8 cellular contexts compared by ENCODE assay signal in the genomic region with DNA sequence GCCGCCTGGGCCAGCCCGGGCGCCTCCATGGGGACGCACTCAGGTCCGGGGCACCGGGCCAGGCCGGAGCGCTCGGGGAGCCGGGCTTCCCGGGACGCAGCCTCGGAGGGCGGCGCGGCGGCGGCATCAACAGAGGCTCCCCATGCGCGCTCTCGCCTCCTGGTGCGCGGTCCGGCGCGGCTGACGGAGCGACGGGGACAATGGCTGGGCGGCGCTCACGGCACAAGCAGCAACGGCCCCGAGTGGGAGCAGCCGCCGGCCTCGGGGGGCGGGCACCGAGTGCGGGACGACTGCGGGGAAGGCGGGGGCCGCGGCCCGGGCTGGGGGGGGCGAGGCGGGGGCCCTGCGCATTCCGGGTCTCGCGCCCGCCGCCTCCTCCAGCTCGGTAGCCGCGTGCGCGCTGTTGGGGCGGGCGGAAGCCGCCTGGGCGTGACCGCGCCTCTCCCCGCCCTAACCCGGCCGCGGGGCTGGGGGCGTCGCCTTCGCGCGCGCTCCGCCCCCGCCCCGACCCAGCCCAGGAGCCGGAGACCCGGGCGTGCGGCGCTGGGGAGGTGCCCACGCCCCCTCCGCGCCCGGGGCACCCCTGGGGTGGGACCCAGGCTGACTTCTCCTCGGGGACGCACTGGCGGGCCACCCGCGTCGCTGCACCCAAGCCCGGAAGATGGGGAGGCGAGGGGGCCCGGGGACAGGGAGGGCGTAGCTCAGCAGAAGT. TPM values are rescaled to one million over a fixed set of nuclear protein-coding genes. Genes with fewer than 3 reads are reported as not detected.
DNase-seq lines count a peak whose midpoint lies in the region; ATAC-seq and TF ChIP-seq lines count a peak whose summit lies in the region.

A gene (minus strand): TSS at position 425 of the 712 bp plus-strand sequence. CDS start 396 bp downstream, at position 29.

- H3K27ac Mint-ChIP-seq in activated T-helper 1 cell treated with anti-CD3 and anti-CD28 coated beads, Interleukin-12 subunit alpha, Interleukin-12 subunit beta, Interleukin-2, Interleukin-4 antibody, amounts not matched to agents 30 ng/mL and 10 ng/mL and 1 ng/mL, durations not matched to agents 14 hours and 24 hours and 36 hours = peak within 1 kb of the TSS; percentile 99

- H3K27me3 ChIP-seq in OCI-LY3 (ENCODE audit: low read depth, low read length) (no peaks in the 10 kb centered on the region), thoracic aorta (replicated peaks; ENCODE audit: insufficient read depth) (no peaks in the 10 kb centered on the region)

- no peaks in the 10 kb centered on the region for H3K27me3 Mint-ChIP-seq in activated T-helper 1 cell treated with anti-CD3 and anti-CD28 coated beads, Interleukin-12 subunit alpha, Interleukin-12 subunit beta, Interleukin-2, Interleukin-4 antibody, amounts not matched to agents 30 ng/mL and 10 ng/mL and 1 ng/mL, durations not matched to agents 14 hours and 24 hours and 36 hours (ENCODE audit: insufficient read depth)

- POLR2A ChIA-PET in AG04449 (lab: Yijun Ruan, JAX) = no interaction called here

- peaks cover 35% of the 10 kb centered on the region for H3K79me2 ChIP-seq in OCI-LY3 (ENCODE audit: low read length)

- TF ChIP-seq CTCF in AG04449 (IDR thresholded peaks at IDR 0.05; ENCODE audit: insufficient read depth, low read length, missing control alignments) (no peak), OCI-LY3 (IDR thresholded peaks at IDR 0.05; ENCODE audit: low read depth, low read length) (no peak), foreskin fibroblast (IDR thresholded peaks at IDR 0.05; ENCODE audit: low read depth, low read length) (no peak), thoracic aorta (IDR thresholded peaks at IDR 0.05) (no peak)

- H3K4me3 ChIP-seq in AG04449 (ENCODE audit: low read depth, low read length) (peak within 1 kb of the TSS; percentile 61), OCI-LY3 (ENCODE audit: low read length) (peak within 1 kb of the TSS; percentile 97), foreskin fibroblast (ENCODE audit: low read depth in 1 of 2, low read length in 2 of 2) (peak within 1 kb of the TSS; percentile 61), thoracic aorta (peak within 1 kb of the TSS; percentile 82)

- CTCF ChIA-PET in AG04449 (lab: Yijun Ruan, JAX) = no interaction called here

- H3K9me3 ChIP-seq in OCI-LY3 (ENCODE audit: insufficient read depth, low read length) (no peaks in the 10 kb centered on the region), thoracic aorta (no peaks in the 10 kb centered on the region)

- intact Hi-C loops in activated T-helper 1 cell treated with anti-CD3 and anti-CD28 coated beads, Interleukin-12 subunit alpha, Interleukin-12 subunit beta, Interleukin-2, Interleukin-4 antibody, amounts not matched to agents 30 ng/mL and 10 ng/mL and 1 ng/mL, durations not matched to agents 14 hours and 24 hours and 36 hours (cut with micrococcal nuclease) = loop anchor here (1.0 to 2.0 kb wide), 3 partner anchors 25 to 101 kb away; no protein-coding TSS in a partner anchor

- peaks cover 6% of the 10 kb centered on the region; the same call in 1 of the 2 replicates for H4K20me1 ChIP-seq in OCI-LY3 (ENCODE audit: insufficient read depth, low read length)

- no peaks in the 10 kb centered on the region for H3K36me3 ChIP-seq in OCI-LY3 (replicated peaks; ENCODE audit: low read depth, low read length)
- no peaks in the 10 kb centered on the region for H3K36me3 ChIP-seq in thoracic aorta

- H2AFZ ChIP-seq in OCI-LY3 (ENCODE audit: low read depth, low read length) = peak within 1 kb of the TSS; percentile 72

- H3K4me2 ChIP-seq in OCI-LY3 (ENCODE audit: low read length) = peak within 1 kb of the TSS; percentile 99

- peaks cover 2% of the 10 kb centered on the region for H3K4me1 Mint-ChIP-seq in activated T-helper 1 cell treated with anti-CD3 and anti-CD28 coated beads, Interleukin-12 subunit alpha, Interleukin-12 subunit beta, Interleukin-2, Interleukin-4 antibody, amounts not matched to agents 30 ng/mL and 10 ng/mL and 1 ng/mL, durations not matched to agents 14 hours and 24 hours and 36 hours (ENCODE audit: low read depth)

- peak within 1 kb of the TSS; percentile 100 for H3K4me3 Mint-ChIP-seq in activated T-helper 1 cell treated with anti-CD3 and anti-CD28 coated beads, Interleukin-12 subunit alpha, Interleukin-12 subunit beta, Interleukin-2, Interleukin-4 antibody, amounts not matched to agents 30 ng/mL and 10 ng/mL and 1 ng/mL, durations not matched to agents 14 hours and 24 hours and 36 hours

- peaks cover 7% of the 10 kb centered on the region; the same call in 1 of the 2 replicates for H3K4me1 ChIP-seq in OCI-LY3 (ENCODE audit: low read length)
- no peaks in the 10 kb centered on the region for H3K4me1 ChIP-seq in thoracic aorta (ENCODE audit: control insufficient read depth in 1 of 2, low read depth in 2 of 2)

- ATAC-seq in GM18870 (IDR thresholded peaks at IDR 0.05; ENCODE audit: unreplicated experiment) = peak; percentile 41
- peak; percentile 86 for ATAC-seq in HG03097 (IDR thresholded peaks at IDR 0.05; ENCODE audit: low FRiP score, unreplicated experiment)
- no peak for ATAC-seq in thoracic aorta (ENCODE audit: insufficient number of reproducible peaks, low FRiP score, low read depth)

- H3K9ac ChIP-seq in OCI-LY3 (ENCODE audit: low read length) = peak within 1 kb of the TSS; percentile 69

- peak within 1 kb of the TSS; percentile 35; the same call in 1 of the 2 replicates for H3K27ac ChIP-seq in OCI-LY3 (ENCODE audit: low read length)
- peak within 1 kb of the TSS in 1 of 2 donors; percentile 64 for H3K27ac ChIP-seq in thoracic aorta

- DNase-seq in AG04449 (ENCODE audit: low read depth, low spot score) (no peak), foreskin fibroblast (peak; percentile 38 to 76), nucleus accumbens (lab: John Stamatoyannopoulos, UW) (peak in 36 of 56 donors; percentile 1 to 69 (median 12)), thoracic aorta (ENCODE audit: low spot score) (no peak)
- DNase-seq in activated T-helper 1 cell treated with anti-CD3 and anti-CD28 coated beads, Interleukin-12 subunit alpha, Interleukin-12 subunit beta, Interleukin-2, Interleukin-4 antibody, amounts not matched to agents 30 ng/mL and 10 ng/mL and 1 ng/mL, durations not matched to agents 14 hours and 24 hours and 36 hours (ENCODE audit: low spot score) = peak; percentile 71

- H3K36me3 Mint-ChIP-seq in activated T-helper 1 cell treated with anti-CD3 and anti-CD28 coated beads, Interleukin-12 subunit alpha, Interleukin-12 subunit beta, Interleukin-2, Interleukin-4 antibody, amounts not matched to agents 30 ng/mL and 10 ng/mL and 1 ng/mL, durations not matched to agents 14 hours and 24 hours and 36 hours (ENCODE audit: low read depth) = peaks cover 9% of the 10 kb centered on the region

- no peaks in the 10 kb centered on the region for H3K9me3 Mint-ChIP-seq in activated T-helper 1 cell treated with anti-CD3 and anti-CD28 coated beads, Interleukin-12 subunit alpha, Interleukin-12 subunit beta, Interleukin-2, Interleukin-4 antibody, amounts not matched to agents 30 ng/mL and 10 ng/mL and 1 ng/mL, durations not matched to agents 14 hours and 24 hours and 36 hours

RNA-seq across cellular contexts. Expression of the gene that starts here (rescaled TPM):
- 72.2 and 80.9 TPM in 2 replicates for total RNA-seq in activated T-helper 1 cell treated with anti-CD3 and anti-CD28 coated beads, Interleukin-12 subunit alpha, Interleukin-12 subunit beta, Interleukin-2, Interleukin-4 antibody, amounts not matched to agents 30 ng/mL and 10 ng/mL and 1 ng/mL, durations not matched to agents 14 hours and 24 hours and 36 hours
- 10 to 100 TPM in 1 of 2 donors, 1 to 10 TPM in 1; 8.1 to 54.3 TPM for total RNA-seq in thoracic aorta

Comparison
In these comparisons a context has a peak if more than half of its experiments do, and no peak if none do; other contexts are left out.
1. DNase-seq: peak in activated T-helper 1 cell treated with anti-CD3 and anti-CD28 coated beads, Interleukin-12 subunit alpha, Interleukin-12 subunit beta, Interleukin-2, Interleukin-4 antibody, amounts not matched to agents 30 ng/mL and 10 ng/mL and 1 ng/mL, durations not matched to agents 14 hours and 24 hours and 36 hours (single experiment), foreskin fibroblast (2 of 2) and nucleus accumbens (36 of 56); none in AG04449 (single experiment) and thoracic aorta (single experiment).
2. Peak in every context shown above with its lines, with median percentiles within 50 percentile points of each other: H3K4me3 ChIP-seq.